Comparison of ENCODE assay signal across 25 cellular contexts in the genomic region with DNA sequence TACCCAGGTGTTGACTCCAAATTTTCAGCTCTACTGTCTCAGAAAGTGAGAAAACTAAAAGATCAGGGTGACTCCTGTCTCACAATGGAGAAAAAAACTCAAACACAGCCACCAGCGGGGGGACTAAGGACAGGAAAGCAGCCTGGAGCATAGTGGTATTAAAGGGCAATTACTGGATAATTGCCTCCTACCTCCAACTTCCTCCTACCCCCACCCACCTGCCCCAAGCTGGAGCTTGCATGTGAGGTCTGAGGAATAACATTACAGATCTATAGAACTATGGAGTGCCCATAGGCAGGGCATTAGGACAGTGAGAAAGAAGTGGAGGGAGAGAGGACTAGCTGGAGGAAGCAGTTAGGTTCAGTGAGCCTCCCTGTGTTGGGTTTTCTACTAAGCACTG. TPM values are rescaled to one million over a fixed set of nuclear protein-coding genes. Genes with fewer than 3 reads are reported as not detected.
DNase-seq lines count a peak whose midpoint lies in the region; ATAC-seq and TF ChIP-seq lines count a peak whose summit lies in the region.
"Had no signal": no experiment of that assay in that cellular context is flagged by ENCODE, and none has a peak within 500 bp of the region (broad histone marks: within the 10 kb centered on the region; RNA-seq: fewer than 3 reads in every experiment).

No MANE protein-coding gene starts in this region.

- H3K9me3 Mint-ChIP-seq in endodermal cell: no peaks in the 10 kb centered on the region
- H3K9me3 Mint-ChIP-seq: activated CD4-positive, alpha-beta T cell treated with anti-CD3 and anti-CD28 coated beads, Interleukin-2, amount 10 ng/mL, durations not matched to agents 7 days and 5 days; activated T-cell treated with anti-CD3 and anti-CD28 coated beads, Interleukin-2, amount 50 U/mL, for 4 hours; naive B cell; stimulated activated naive CD8-positive, alpha-beta T cell treated with anti-CD3 and anti-CD28 coated beads, Interleukin-15, Interleukin-2, amounts not matched to agents 100 ng/mL and 50 ng/mL, for 24 hours had no signal

- H3K4me3 ChIP-seq in H7 (ENCODE audit: insufficient read depth, low read depth, low read length): no peak overlapping the region
- H3K4me3 ChIP-seq in endodermal cell (ENCODE audit: low read length): no peak overlapping the region
- no peak overlapping the region for H3K4me3 ChIP-seq in Karpas-422 (ENCODE audit: low read length)
- H3K4me3 ChIP-seq: BLaER1 treated with 17β-estradiol and CSF1 and Interleukin-3, amounts not matched to agents 10 nM and 100 nM; dorsolateral prefrontal cortex; skin epidermis; thoracic aorta; uterus had no signal

- H4K20me1 ChIP-seq in Karpas-422 (ENCODE audit: insufficient read depth, low read depth, low read length): no peaks in the 10 kb centered on the region

- H3K4me2 ChIP-seq in Karpas-422 (ENCODE audit: low read depth, low read length, poor library complexity, severe bottlenecking): no peak overlapping the region
- H3K4me2 ChIP-seq: BLaER1 treated with 17β-estradiol and CSF1 and Interleukin-3, amounts not matched to agents 10 nM and 100 nM had no signal

- DNase-seq in DMS 273 (lab: John Stamatoyannopoulos, UW; ENCODE audit: unreplicated experiment) (peak; percentile 52), H7 (peak; percentile 28), NCI-H2081 treated with DMSO at 0.1 percent for 48 hours (lab: John Stamatoyannopoulos, UW) (peak; percentile 22), endodermal cell (peak; percentile 64), Karpas-422 (no peak), HUDEP-2 (lab: John Stamatoyannopoulos, UW; ENCODE audit: unreplicated experiment in 76 of 76) (no peak), Right ventricle myocardium superior (no peak), SIG-M5 (lab: John Stamatoyannopoulos, UW) (no peak)
- DNase-seq: activated CD4-positive, alpha-beta T cell treated with anti-CD3 and anti-CD28 coated beads, Interleukin-2, amount 10 ng/mL, durations not matched to agents 7 days and 5 days; activated naive CD4-positive, alpha-beta T cell; activated T-cell treated with anti-CD3 and anti-CD28 coated beads, Interleukin-2, amount 50 U/mL, for 4 hours; cerebellar nuclear complex; DMS79 treated with DMSO at 0.1 percent for 48 hours; dorsolateral prefrontal cortex; left ventricle myocardium superior; naive B cell; NCI-H187 treated with DMSO at 0.1 percent for 48 hours; NCI-H226; SHP77 treated with DMSO at 0.1 percent for 48 hours; T-helper 9 cell; uterus had no signal

- no peaks in the 10 kb centered on the region for H3K27me3 ChIP-seq in H7 (ENCODE audit: control insufficient read depth, insufficient read depth, low read length)
- H3K27me3 ChIP-seq in endodermal cell (ENCODE audit: control insufficient read depth, insufficient read depth, low read length, poor library complexity, severe bottlenecking): no peaks in the 10 kb centered on the region
- no peaks in the 10 kb centered on the region for H3K27me3 ChIP-seq in Karpas-422 (ENCODE audit: low read length)
- H3K27me3 ChIP-seq: BLaER1 treated with 17β-estradiol and CSF1 and Interleukin-3, amounts not matched to agents 10 nM and 100 nM; dorsolateral prefrontal cortex; uterus had no signal

- H3K9me3 ChIP-seq in endodermal cell (ENCODE audit: control insufficient read depth, low read length) (no peaks in the 10 kb centered on the region), Karpas-422 (ENCODE audit: low read length) (no peaks in the 10 kb centered on the region)
- H3K9me3 ChIP-seq: BLaER1 treated with 17β-estradiol and CSF1 and Interleukin-3, amounts not matched to agents 10 nM and 100 nM; thoracic aorta; uterus had no signal

- no peaks in the 10 kb centered on the region for H3K36me3 ChIP-seq in H7 (replicated peaks; ENCODE audit: control insufficient read depth, insufficient read depth, low read length)
- no peaks in the 10 kb centered on the region for H3K36me3 ChIP-seq in endodermal cell (ENCODE audit: control insufficient read depth, insufficient read depth, low read length)
- no peaks in the 10 kb centered on the region for H3K36me3 ChIP-seq in Karpas-422 (ENCODE audit: insufficient read depth, low read length)
- H3K36me3 ChIP-seq: BLaER1 treated with 17β-estradiol and CSF1 and Interleukin-3, amounts not matched to agents 10 nM and 100 nM; thoracic aorta; uterus had no signal

- H3K27me3 Mint-ChIP-seq in endodermal cell (ENCODE audit: insufficient read depth): peaks cover 4% of the 10 kb centered on the region
- H3K27me3 Mint-ChIP-seq: activated CD4-positive, alpha-beta T cell treated with anti-CD3 and anti-CD28 coated beads, Interleukin-2, amount 10 ng/mL, durations not matched to agents 7 days and 5 days; stimulated activated naive CD8-positive, alpha-beta T cell treated with anti-CD3 and anti-CD28 coated beads, Interleukin-15, Interleukin-2, amounts not matched to agents 100 ng/mL and 50 ng/mL, for 24 hours had no signal

- H3K9me2 ChIP-seq in Karpas-422 (replicated peaks; ENCODE audit: insufficient read depth, low read length): no peaks in the 10 kb centered on the region

- H3K4me3 Mint-ChIP-seq in endodermal cell: no peak overlapping the region
- H3K4me3 Mint-ChIP-seq: activated CD4-positive, alpha-beta T cell treated with anti-CD3 and anti-CD28 coated beads, Interleukin-2, amount 10 ng/mL, durations not matched to agents 7 days and 5 days; activated T-cell treated with anti-CD3 and anti-CD28 coated beads, Interleukin-2, amount 50 U/mL, for 4 hours; stimulated activated naive CD8-positive, alpha-beta T cell treated with anti-CD3 and anti-CD28 coated beads, Interleukin-15, Interleukin-2, amounts not matched to agents 100 ng/mL and 50 ng/mL, for 24 hours had no signal

- H3K27ac ChIP-seq in endodermal cell (ENCODE audit: low read depth, low read length): no peak overlapping the region
- no peak overlapping the region for H3K27ac ChIP-seq in Karpas-422 (ENCODE audit: low read length)
- H3K27ac ChIP-seq: BLaER1 treated with 17β-estradiol and CSF1 and Interleukin-3, amounts not matched to agents 10 nM and 100 nM; skin epidermis; thoracic aorta; uterus had no signal

- H3K4me1 Mint-ChIP-seq in endodermal cell: peaks cover 24% of the 10 kb centered on the region

- H3K36me3 Mint-ChIP-seq in endodermal cell (ENCODE audit: low read depth): peaks cover 3% of the 10 kb centered on the region
- H3K36me3 Mint-ChIP-seq: naive B cell had no signal

- H3K9ac ChIP-seq in endodermal cell (ENCODE audit: extremely low read depth, low read length, poor library complexity, severe bottlenecking) (no peak overlapping the region), Karpas-422 (ENCODE audit: low read length) (no peak overlapping the region)
- H3K9ac ChIP-seq: BLaER1 treated with 17β-estradiol and CSF1 and Interleukin-3, amounts not matched to agents 10 nM and 100 nM had no signal

- 80% methylated on average over 1 of the region's 1 CpG; no CpG with 5 or more reads in 1 of the 2 experiments for WGBS in endodermal cell (ENCODE audit: insufficient coverage in 1 of 2, insufficient read length in 1 of 2), 2 experiments

- H3K4me1 ChIP-seq in endodermal cell (ENCODE audit: control insufficient read depth, insufficient read depth, low read length) (peaks cover 7% of the 10 kb centered on the region), Karpas-422 (ENCODE audit: low read length) (peaks cover 23% of the 10 kb centered on the region)
- H3K4me1 ChIP-seq: uterus had no signal

- H2AFZ ChIP-seq in Karpas-422 (ENCODE audit: low read length): no peak overlapping the region

- no peak for TF ChIP-seq CTCF in endodermal cell (conservative IDR thresholded peaks at IDR 0.05)

- no peak for ATAC-seq in Right ventricle myocardium superior (ENCODE audit: poor library complexity)
- ATAC-seq: activated T-cell treated with anti-CD3 and anti-CD28 coated beads, Interleukin-2, amount 50 U/mL, for 4 hours; left ventricle myocardium superior had no signal

- no peak overlapping the region for H3K27ac Mint-ChIP-seq in endodermal cell
- H3K27ac Mint-ChIP-seq: activated CD4-positive, alpha-beta T cell treated with anti-CD3 and anti-CD28 coated beads, Interleukin-2, amount 10 ng/mL, durations not matched to agents 7 days and 5 days; stimulated activated naive CD8-positive, alpha-beta T cell treated with anti-CD3 and anti-CD28 coated beads, Interleukin-15, Interleukin-2, amounts not matched to agents 100 ng/mL and 50 ng/mL, for 24 hours had no signal

- peaks cover 17% of the 10 kb centered on the region for H3K79me2 ChIP-seq in Karpas-422 (ENCODE audit: low read length)

- intact Hi-C loops in Right ventricle myocardium superior (cut with DNase I): no loop called here

RNA-seq across cellular contexts. Expression of a gene that starts 2.7 kb away (rescaled TPM):
- 98.0 and 117 TPM in 2 replicates for total RNA-seq in H7 (2014; rRNA removed; shearing (Covaris generic))
- total RNA-seq in endodermal cell: 10 to 100 TPM; 54.9 to 65.1 TPM
- polyA plus RNA-seq in endodermal cell (2013, experiment 1 of 2): 59.9 TPM
- 51.3 TPM for polyA plus RNA-seq in endodermal cell (2013, experiment 2 of 2)
- total RNA-seq in Karpas-422 (2014; rRNA removed; shearing (Covaris generic); ENCODE audit: low replicate concordance): 59.2 and 77.8 TPM in 2 replicates
- total RNA-seq in Right ventricle myocardium superior: 104 TPM

RNA-seq across cellular contexts. Expression of a gene that starts 51.3 kb away (rescaled TPM):
- total RNA-seq in H7 (2014; rRNA removed; shearing (Covaris generic)): 10.7 and 16.3 TPM in 2 replicates
- total RNA-seq in endodermal cell (10 to 100 TPM; 35.1 to 45.7 TPM), Right ventricle myocardium superior (20.1 TPM)
- polyA plus RNA-seq in endodermal cell (2013, experiment 1 of 2): 37.2 TPM
- 34.9 TPM for polyA plus RNA-seq in endodermal cell (2013, experiment 2 of 2)
- total RNA-seq in Karpas-422 (2014; rRNA removed; shearing (Covaris generic); ENCODE audit: low replicate concordance): 18.4 and 47.1 TPM in 2 replicates

Comparison
In these comparisons a context has a peak if more than half of its experiments do, and no peak if none do; other contexts are left out.
1. DNase-seq: peak in DMS 273 (single experiment), H7 (single experiment), NCI-H2081 treated with DMSO at 0.1 percent for 48 hours (single experiment) and endodermal cell (single experiment); none in Karpas-422 (single experiment), HUDEP-2 (0 of 76), Right ventricle myocardium superior (single experiment) and SIG-M5 (single experiment).